Comparison of ENCODE assay signal across 12 cellular contexts in the genomic region with DNA sequence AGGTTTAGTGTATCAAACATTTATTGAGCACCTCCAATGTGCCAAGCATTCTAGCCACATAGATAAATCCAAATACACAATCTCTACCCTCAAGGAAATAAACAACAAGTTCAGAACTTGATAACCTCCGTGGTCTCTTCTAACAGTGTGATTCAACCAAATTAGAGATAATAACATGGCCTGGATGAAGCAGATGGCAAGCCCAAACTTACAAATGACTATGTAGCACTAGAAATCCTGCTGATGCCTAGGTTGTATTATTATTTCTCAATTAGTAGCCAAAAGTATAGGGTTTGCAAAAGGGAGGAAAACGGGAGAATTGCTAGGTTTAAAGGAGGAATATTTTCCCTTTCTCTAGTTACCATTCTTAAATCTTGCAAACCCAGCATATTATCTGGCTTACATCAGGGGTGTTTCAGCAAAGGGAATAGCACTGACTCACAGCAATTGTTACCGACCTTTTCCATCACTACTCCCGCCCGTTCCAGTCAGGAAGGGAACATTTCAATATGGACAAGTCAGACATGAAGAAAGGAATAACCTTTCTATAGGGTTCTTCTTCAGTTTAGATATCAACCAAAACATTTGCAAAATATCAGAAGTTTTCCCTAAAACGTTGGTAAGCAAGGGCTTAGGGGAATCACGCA. TPM values are rescaled to one million over a fixed set of nuclear protein-coding genes. Genes with fewer than 3 reads are reported as not detected.
DNase-seq lines count a peak whose midpoint lies in the region; ATAC-seq and TF ChIP-seq lines count a peak whose summit lies in the region.
"Had no signal": no experiment of that assay in that cellular context is flagged by ENCODE, and none has a peak within 500 bp of the region (broad histone marks: within the 10 kb centered on the region; RNA-seq: fewer than 3 reads in every experiment).

No MANE protein-coding gene starts in this region.

- H3K9ac ChIP-seq in neuronal stem cell (ENCODE audit: low read depth, low read length, poor library complexity): no peak overlapping the region

- peak overlapping the region; percentile 3 for H2AFZ ChIP-seq in neuronal stem cell (ENCODE audit: low read length)

- H3K27me3 Mint-ChIP-seq in endothelial cell (ENCODE audit: unreplicated experiment): peaks cover 16% of the 10 kb centered on the region

- TF ChIP-seq POLR2A in lower leg skin (IDR thresholded peaks at IDR 0.05): no peak

- H3K79me1 ChIP-seq in neuronal stem cell (ENCODE audit: low read depth, low read length): peaks cover 3% of the 10 kb centered on the region

- WGBS in neuronal stem cell (ENCODE audit: extremely low coverage in 2 of 2, insufficient read length in 2 of 2, insufficient replicate concordance in 1 of 2), 2 donors: no CpG with 5 or more reads among the region's 7 CpGs
- 40 to 45% methylated on average over 7 of the region's 7 CpGs for WGBS in lower leg skin, 2 donors

- H3K4me3 Mint-ChIP-seq in endothelial cell (ENCODE audit: unreplicated experiment): no peak overlapping the region
- H3K4me3 Mint-ChIP-seq: memory B cell had no signal

- H3K4me2 ChIP-seq in neuronal stem cell (ENCODE audit: insufficient read depth, low read length, poor library complexity, severe bottlenecking): peak overlapping the region; percentile 79

- intact Hi-C loops in lower leg skin (cut with DNase I; ENCODE audit: low total_unique reads): no loop called here

- no peak overlapping the region for H2BK12ac ChIP-seq in neuronal stem cell (ENCODE audit: low read length)

- peaks cover 0 to 29% of the 10 kb centered on the region in 2 donors for H3K36me3 ChIP-seq in neuronal stem cell (replicated peaks in 1 of 2; ENCODE audit: control insufficient read depth in 2 of 2, insufficient read depth in 2 of 2, low read length in 2 of 2)
- H3K36me3 ChIP-seq: adrenal gland had no signal

- no peak overlapping the region for H2BK15ac ChIP-seq in neuronal stem cell (ENCODE audit: low read length)

- no peaks in the 10 kb centered on the region for H3K27me3 ChIP-seq in neuronal stem cell (ENCODE audit: control insufficient read depth in 3 of 3, insufficient read depth in 3 of 3, low read depth in 1 of 3, low read length in 3 of 3)

- H3K14ac ChIP-seq in neuronal stem cell (ENCODE audit: low read length): no peak overlapping the region

- no peak overlapping the region for H4K8ac ChIP-seq in neuronal stem cell (ENCODE audit: low read depth, low read length)

- H3K4me3 ChIP-seq in AG10803 (ENCODE audit: low read length) (peak overlapping the region; percentile 97), epithelial cell of esophagus (ENCODE audit: low read length) (no peak overlapping the region), neuronal stem cell (ENCODE audit: low read length in 2 of 2) (peak overlapping the region in 1 of 2 donors; percentile 89), lower leg skin (ENCODE audit: low read depth, poor library complexity, severe bottlenecking) (no peak overlapping the region)

- H2BK5ac ChIP-seq in neuronal stem cell (ENCODE audit: low read length): no peak overlapping the region

- no peak overlapping the region for H3K27ac Mint-ChIP-seq in endothelial cell (ENCODE audit: unreplicated experiment)
- H3K27ac Mint-ChIP-seq: memory B cell had no signal

- H3K23ac ChIP-seq in neuronal stem cell (ENCODE audit: low read depth, low read length, poor library complexity): no peak overlapping the region

- H3K4me1 Mint-ChIP-seq in endothelial cell (ENCODE audit: unreplicated experiment): peaks cover 9% of the 10 kb centered on the region
- H3K4me1 Mint-ChIP-seq: memory B cell had no signal

- no peak overlapping the region for H3K18ac ChIP-seq in neuronal stem cell (ENCODE audit: low read length)

- H3K27ac ChIP-seq in neuronal stem cell (replicated peaks; ENCODE audit: low read length): no peak overlapping the region
- H3K27ac ChIP-seq: adrenal gland, VCaP had no signal

- H2BK120ac ChIP-seq in neuronal stem cell (ENCODE audit: low read depth, low read length): no peak overlapping the region

- peaks cover 4 to 11% of the 10 kb centered on the region in 2 donors for H3K4me1 ChIP-seq in neuronal stem cell (ENCODE audit: control insufficient read depth in 2 of 2, insufficient read depth in 1 of 2, low read depth in 1 of 2, low read length in 2 of 2)

- TF ChIP-seq CTCF in AG10803 (conservative IDR thresholded peaks at IDR 0.05; ENCODE audit: low read length) (no peak), epithelial cell of esophagus (IDR thresholded peaks at IDR 0.05; ENCODE audit: insufficient read depth, low read depth, low read length, missing control alignments) (no peak), endothelial cell (IDR thresholded peaks at IDR 0.05; ENCODE audit: unreplicated experiment) (no peak), lower leg skin (IDR thresholded peaks at IDR 0.05) (no peak)

- H4K91ac ChIP-seq in neuronal stem cell (ENCODE audit: low read depth, low read length, poor library complexity): no peak overlapping the region

- peaks cover 0 to 6% of the 10 kb centered on the region in 2 donors for H3K9me3 ChIP-seq in neuronal stem cell (replicated peaks in 1 of 2; ENCODE audit: control insufficient read depth in 2 of 2, insufficient read depth in 1 of 2, low read depth in 1 of 2, low read length in 2 of 2)
- H3K9me3 ChIP-seq: adrenal gland, Caco-2 had no signal

- H3K4ac ChIP-seq in neuronal stem cell (ENCODE audit: low read length): no peak overlapping the region

- DNase-seq in AG10803 (ENCODE audit: low read depth) (peak; percentile 72), NCI-H2227 (lab: John Stamatoyannopoulos, UW; ENCODE audit: unreplicated experiment) (peak; percentile 57), epithelial cell of esophagus (ENCODE audit: low read depth) (peak; percentile 49), neuronal stem cell (ENCODE audit: low spot score) (no peak), endothelial cell (ENCODE audit: low spot score) (no peak), lower leg skin (ENCODE audit: low spot score in 2 of 2) (no peak), NCI-H146 treated with DMSO at 0.1 percent for 48 hours (lab: John Stamatoyannopoulos, UW; ENCODE audit: unreplicated experiment) (no peak)
- DNase-seq: adrenal gland, Caco-2 had no signal

- ATAC-seq in GM18498 (IDR thresholded peaks at IDR 0.05; ENCODE audit: unreplicated experiment): no peak

- peaks cover 11% of the 10 kb centered on the region for H3K36me3 Mint-ChIP-seq in endothelial cell (ENCODE audit: low read depth, unreplicated experiment)
- H3K36me3 Mint-ChIP-seq: memory B cell had no signal

- no peak overlapping the region for H2AK5ac ChIP-seq in neuronal stem cell (ENCODE audit: low read depth, low read length)

- no peaks in the 10 kb centered on the region for H3K9me3 Mint-ChIP-seq in endothelial cell (ENCODE audit: unreplicated experiment)

RNA-seq across cellular contexts. Expression of gene DPYSL3, which starts 2.3 kb away (rescaled TPM):
- polyA plus RNA-seq in neuronal stem cell (2013, experiment 1 of 2): 143 TPM
- polyA plus RNA-seq in neuronal stem cell (2013, experiment 2 of 2): 143 TPM
- total RNA-seq in endothelial cell (ENCODE audit: unreplicated experiment) (27.6 TPM), lower leg skin (10 to 100 TPM in 2 of 4 donors, 1 to 10 TPM in 2; 7.1 to 32.2 (median 11.0) TPM)

Comparison
In these comparisons a context has a peak if more than half of its experiments do, and no peak if none do; other contexts are left out.
1. DNase-seq: peak in AG10803 (single experiment), NCI-H2227 (single experiment) and epithelial cell of esophagus (single experiment); none in neuronal stem cell (single experiment), endothelial cell (single experiment), lower leg skin (0 of 2) and NCI-H146 treated with DMSO at 0.1 percent for 48 hours (single experiment).